8 cellular contexts compared by ENCODE assay signal in genomic region chr19:45485301-45486077, GRCh38. TPM values are rescaled to one million over a fixed set of nuclear protein-coding genes. Genes with fewer than 3 reads are reported as not detected.
DNase-seq lines count a peak whose midpoint lies in the region; ATAC-seq and TF ChIP-seq lines count a peak whose summit lies in the region.

No MANE protein-coding gene starts in this region.

- no peaks in the 10 kb centered on the region for H3K27me3 ChIP-seq in H7 (ENCODE audit: control insufficient read depth, insufficient read depth, low read length)
- H3K27me3 ChIP-seq in RWPE2 (ENCODE audit: insufficient read depth, poor library complexity, severe bottlenecking): no peaks in the 10 kb centered on the region
- no peaks in the 10 kb centered on the region for H3K27me3 ChIP-seq in neural progenitor cell
- H3K27me3 ChIP-seq in stomach smooth muscle (ENCODE audit: control insufficient read depth in 1 of 2, insufficient read depth in 2 of 2, low read length in 2 of 2): no peaks in the 10 kb centered on the region

- H3K4me2 ChIP-seq in neural progenitor cell: peak overlapping the region; percentile 85

- in situ Hi-C loops in G401 (cut with HindIII; ENCODE audit: low sequenced_read_pairs): no loop called here

- peak overlapping the region; percentile 47 for H3K27ac ChIP-seq in RWPE2 (ENCODE audit: poor library complexity, severe bottlenecking)
- H3K27ac ChIP-seq in neural progenitor cell: no peak overlapping the region
- peak overlapping the region; percentile 60 for H3K27ac ChIP-seq in stomach smooth muscle (ENCODE audit: low read length)

- H3K9me3 Mint-ChIP-seq in neural progenitor cell: no peaks in the 10 kb centered on the region

- peak overlapping the region; percentile 93 for H3K4me3 Mint-ChIP-seq in neural progenitor cell

- no peaks in the 10 kb centered on the region for H4K20me1 ChIP-seq in neural progenitor cell (ENCODE audit: low read depth)

- H3K36me3 ChIP-seq in H7 (replicated peaks; ENCODE audit: control insufficient read depth, insufficient read depth, low read length): peaks cover 1% of the 10 kb centered on the region; the same call in 1 of the 2 replicates
- H3K36me3 ChIP-seq in RWPE2 (ENCODE audit: low read depth): no peaks in the 10 kb centered on the region
- H3K36me3 ChIP-seq in neural progenitor cell: no peaks in the 10 kb centered on the region
- H3K36me3 ChIP-seq in stomach smooth muscle (ENCODE audit: control insufficient read depth in 2 of 2, insufficient read depth in 2 of 2, low read length in 2 of 2): no peaks in the 10 kb centered on the region

- H3K9ac ChIP-seq in neural progenitor cell (no peak overlapping the region), stomach smooth muscle (ENCODE audit: low read length in 2 of 2) (peak overlapping the region; percentile 44 to 55)

- peak overlapping the region; percentile 61 for H3K4me3 ChIP-seq in H7 (ENCODE audit: insufficient read depth, low read depth, low read length)
- H3K4me3 ChIP-seq in RWPE2 (ENCODE audit: severe bottlenecking): peak overlapping the region; percentile 41
- H3K4me3 ChIP-seq in fibroblast of villous mesenchyme (ENCODE audit: low read depth, low read length): peak overlapping the region; percentile 82
- H3K4me3 ChIP-seq in neural progenitor cell: peak overlapping the region; percentile 66
- peak overlapping the region; percentile 80 to 85 for H3K4me3 ChIP-seq in stomach smooth muscle (ENCODE audit: low read length in 2 of 2)

- no peaks in the 10 kb centered on the region for H3K79me2 ChIP-seq in neural progenitor cell (ENCODE audit: low read depth)

- H3K4me1 Mint-ChIP-seq in neural progenitor cell: peaks cover 7% of the 10 kb centered on the region

- peaks cover 10% of the 10 kb centered on the region for H3K27me3 Mint-ChIP-seq in neural progenitor cell (ENCODE audit: insufficient read depth, low read depth)

- H3K36me3 Mint-ChIP-seq in neural progenitor cell: no peaks in the 10 kb centered on the region

- peaks cover 7% of the 10 kb centered on the region for H3F3A ChIP-seq in neural progenitor cell (ENCODE audit: low read depth)

- H3K27ac Mint-ChIP-seq in neural progenitor cell: peak overlapping the region; percentile 98

- H3K9me3 ChIP-seq in RWPE2 (ENCODE audit: severe bottlenecking) (no peaks in the 10 kb centered on the region), neural progenitor cell (ENCODE audit: low read depth) (no peaks in the 10 kb centered on the region), stomach smooth muscle (ENCODE audit: control insufficient read depth in 2 of 2, low read length in 2 of 2) (no peaks in the 10 kb centered on the region)

- DNase-seq in G401 (ENCODE audit: low spot score): peak; percentile 97
- DNase-seq in H7: peak; percentile 95
- DNase-seq in M059J (ENCODE audit: low read depth): peak; percentile 95
- DNase-seq in RWPE2 (ENCODE audit: low spot score): peak; percentile 99
- DNase-seq in activated effector memory CD4-positive, alpha-beta T cell treated with anti-CD3 and anti-CD28 coated beads, Interleukin-2, amount 50 U/mL, for 16 hours: peak; percentile 99
- DNase-seq in fibroblast of villous mesenchyme (ENCODE audit: low read depth): peak; percentile 93
- DNase-seq in neural progenitor cell (ENCODE audit: low spot score): peak; percentile 99

- H3K4me1 ChIP-seq in RWPE2 (ENCODE audit: insufficient read depth, poor library complexity, severe bottlenecking) (no peaks in the 10 kb centered on the region), neural progenitor cell (no peaks in the 10 kb centered on the region), stomach smooth muscle (ENCODE audit: control insufficient read depth, insufficient read depth, low read length) (no peaks in the 10 kb centered on the region)

- peak overlapping the region; percentile 93 for H2AFZ ChIP-seq in neural progenitor cell (replicated peaks)

- TF ChIP-seq CTCF in RWPE2 (IDR thresholded peaks at IDR 0.05; ENCODE audit: poor library complexity, severe bottlenecking) (peak; percentile 95), fibroblast of villous mesenchyme (IDR thresholded peaks at IDR 0.05; ENCODE audit: insufficient read depth, low read depth, low read length) (peak; percentile 91), neural progenitor cell (IDR thresholded peaks at IDR 0.05) (peak; percentile 63)

- peak; percentile 96 for ATAC-seq in RWPE2 (ENCODE audit: low read depth)

RNA-seq across cellular contexts. Expression of gene RTN2, which starts 11.4 kb away (rescaled TPM):
- 17.0 and 22.0 TPM in 2 replicates for total RNA-seq in G401 (2014; rRNA removed; shearing (Covaris generic))
- 16.3 and 17.5 TPM in 2 replicates for total RNA-seq in H7 (2014; rRNA removed; shearing (Covaris generic))
- total RNA-seq in M059J (2014; rRNA removed; shearing (Covaris generic)): 3.5 and 4.2 TPM in 2 replicates
- 6.9 and 11.9 TPM in 2 replicates for total RNA-seq in fibroblast of villous mesenchyme
- total RNA-seq in neural progenitor cell (ENCODE audit: low replicate concordance): 4.8 and 10.4 TPM in 2 replicates

RNA-seq across cellular contexts. Expression of gene PPM1N, which starts 12.8 kb away (rescaled TPM):
- 3.3 and 4.2 TPM in 2 replicates for total RNA-seq in G401 (2014; rRNA removed; shearing (Covaris generic))
- 4.0 and 9.2 TPM in 2 replicates for total RNA-seq in H7 (2014; rRNA removed; shearing (Covaris generic))
- total RNA-seq in M059J (2014; rRNA removed; shearing (Covaris generic)): 0.64 TPM in 1 of 2 replicates, not detected in the other
- 1.3 and 2.3 TPM in 2 replicates for total RNA-seq in fibroblast of villous mesenchyme
- total RNA-seq in neural progenitor cell (ENCODE audit: low replicate concordance): 2.4 and 3.6 TPM in 2 replicates

RNA-seq across cellular contexts. Expression of gene FOSB, which starts 17.7 kb away (rescaled TPM):
- total RNA-seq in G401 (2014; rRNA removed; shearing (Covaris generic)): 0.31 and 1.5 TPM in 2 replicates
- total RNA-seq in H7 (2014; rRNA removed; shearing (Covaris generic)): 1.6 and 10.3 TPM in 2 replicates
- 4.3 and 5.5 TPM in 2 replicates for total RNA-seq in M059J (2014; rRNA removed; shearing (Covaris generic))
- total RNA-seq in fibroblast of villous mesenchyme (13.0 and 16.1 TPM in 2 replicates), neural progenitor cell (ENCODE audit: low replicate concordance) (2.3 and 5.4 TPM in 2 replicates)

RNA-seq across cellular contexts. Expression of gene VASP, which starts 21.8 kb away (rescaled TPM):
- 106 and 122 TPM in 2 replicates for total RNA-seq in G401 (2014; rRNA removed; shearing (Covaris generic))
- 103 and 130 TPM in 2 replicates for total RNA-seq in H7 (2014; rRNA removed; shearing (Covaris generic))
- total RNA-seq in M059J (2014; rRNA removed; shearing (Covaris generic)): 91.6 and 97.7 TPM in 2 replicates
- total RNA-seq in fibroblast of villous mesenchyme (158 and 185 TPM in 2 replicates), neural progenitor cell (ENCODE audit: low replicate concordance) (32.6 and 62.2 TPM in 2 replicates)
